19 cellular contexts compared by ENCODE assay signal in the genomic region with DNA sequence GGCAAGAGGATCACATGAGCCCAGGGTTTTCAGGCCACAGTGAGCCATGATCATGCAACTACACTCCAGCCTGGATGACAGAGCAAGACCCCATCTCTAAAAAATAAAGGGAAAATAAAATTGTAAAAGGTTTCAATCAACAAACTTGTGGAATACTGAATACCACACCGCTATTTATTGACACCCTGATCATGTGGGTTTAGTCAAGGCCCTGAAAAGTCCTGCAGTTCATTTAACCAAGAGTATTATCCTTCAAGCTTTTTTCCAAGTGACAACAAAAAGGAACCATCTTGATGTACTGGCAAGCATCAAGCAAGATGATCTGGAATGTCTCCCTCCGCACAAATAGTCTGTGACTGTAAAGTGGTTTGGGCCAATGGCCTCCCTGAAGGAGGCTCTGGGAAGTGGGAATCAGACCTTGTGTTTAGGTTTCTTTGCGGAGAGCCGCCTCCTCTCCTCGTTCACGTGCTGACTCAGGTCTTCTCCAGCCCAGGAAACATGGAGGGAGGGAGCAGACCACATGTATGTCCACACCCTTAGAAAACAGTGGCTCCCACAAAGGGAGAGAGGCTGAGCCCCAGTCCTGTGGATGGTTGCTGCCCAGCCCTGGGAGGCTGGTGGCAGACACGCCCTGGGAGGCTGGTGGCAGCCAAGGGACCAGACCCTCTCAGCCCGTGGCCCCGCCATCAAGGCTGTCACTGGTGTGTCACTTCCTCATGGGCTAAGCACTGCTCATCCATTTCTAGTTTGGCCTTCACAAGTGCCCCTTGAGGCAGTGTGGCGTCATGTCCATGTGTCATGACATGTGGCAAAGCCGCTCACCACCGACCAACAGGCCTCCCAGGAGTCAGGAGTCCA. TPM values are rescaled to one million over a fixed set of nuclear protein-coding genes. Genes with fewer than 3 reads are reported as not detected.
"Had no signal": no experiment of that assay in that cellular context is flagged by ENCODE, and none has a peak within 500 bp of the region (broad histone marks: within the 10 kb centered on the region; RNA-seq: fewer than 3 reads in every experiment).

No MANE protein-coding gene starts in this region.

- H3K36me3 Mint-ChIP-seq: activated CD8-positive, alpha-beta memory T cell treated with anti-CD3 and anti-CD28 coated beads, Interleukin-2, amount 10 ng/mL, durations not matched to agents 7 days and 5 days; activated naive CD4-positive, alpha-beta T cell treated with anti-CD3 and anti-CD28 coated beads, Interleukin-2, amount 50 U/mL, for 24 hours; type B pancreatic cell had no signal

- H3K4me3 ChIP-seq: lung had no signal

- H3K4me3 Mint-ChIP-seq: activated B cell treated with CpG ODN at 0.5 μM for 24 hours; activated CD4-positive, alpha-beta T cell treated with anti-CD3 and anti-CD28 coated beads, Interleukin-2, amount 10 ng/mL, durations not matched to agents 7 days and 5 days; activated CD8-positive, alpha-beta memory T cell treated with anti-CD3 and anti-CD28 coated beads, Interleukin-2, amount 10 ng/mL, durations not matched to agents 7 days and 5 days; activated naive CD4-positive, alpha-beta T cell treated with anti-CD3 and anti-CD28 coated beads, Interleukin-2, amount 50 U/mL, for 24 hours; activated T-cell treated with anti-CD3 and anti-CD28 coated beads, Interleukin-2, amount 50 U/mL, for 24 hours; dendritic cell treated with granulocyte-macrophage colony-stimulating factor and Interleukin-4, amounts not matched to agents 40 ng/mL and 50 ng/mL, for 4 days; naive thymus-derived CD8-positive, alpha-beta T cell; T-helper 1 cell treated with Interleukin-12 subunit alpha and Interleukin-12 subunit beta and Interleukin-4 antibody, amounts not matched to agents 30 μg/mL and 1 μg/mL, for 36 hours; type B pancreatic cell had no signal

- DNase-seq: activated B cell treated with CpG ODN at 0.5 μM for 24 hours; activated CD4-positive, alpha-beta T cell treated with anti-CD3 and anti-CD28 coated beads, Interleukin-2, amount 10 ng/mL, durations not matched to agents 7 days and 5 days; activated CD8-positive, alpha-beta memory T cell treated with anti-CD3 and anti-CD28 coated beads, Interleukin-2, amount 10 ng/mL, durations not matched to agents 7 days and 5 days; activated effector memory CD4-positive, alpha-beta T cell treated with Interleukin-2 at 50 U/mL for 16 hours; activated T-cell treated with anti-CD3 and anti-CD28 coated beads, Interleukin-2, amount 50 U/mL, for 24 hours; cerebellar nuclear complex; erythroblast; naive thymus-derived CD8-positive, alpha-beta T cell; nucleus accumbens; right cardiac atrium; stimulated activated CD4-positive, alpha-beta T cell treated with anti-CD3 and anti-CD28 coated beads, Interleukin-2, amount 100 ng/mL, for 24 hours; stimulated activated naive CD4-positive, alpha-beta T cell had no signal

- H3K27me3 Mint-ChIP-seq: progenitor cell of endocrine pancreas had no signal

- H3K27ac Mint-ChIP-seq: activated B cell treated with CpG ODN at 0.5 μM for 24 hours; activated CD4-positive, alpha-beta T cell treated with anti-CD3 and anti-CD28 coated beads, Interleukin-2, amount 10 ng/mL, durations not matched to agents 7 days and 5 days; activated CD8-positive, alpha-beta memory T cell treated with anti-CD3 and anti-CD28 coated beads, Interleukin-2, amount 10 ng/mL, durations not matched to agents 7 days and 5 days; activated naive CD4-positive, alpha-beta T cell treated with anti-CD3 and anti-CD28 coated beads, Interleukin-2, amount 50 U/mL, for 24 hours; activated T-cell treated with anti-CD3 and anti-CD28 coated beads, Interleukin-2, amount 50 U/mL, for 24 hours; dendritic cell treated with granulocyte-macrophage colony-stimulating factor and Interleukin-4, amounts not matched to agents 40 ng/mL and 50 ng/mL, for 4 days; naive thymus-derived CD8-positive, alpha-beta T cell; T-helper 1 cell treated with Interleukin-12 subunit alpha and Interleukin-12 subunit beta and Interleukin-4 antibody, amounts not matched to agents 30 μg/mL and 1 μg/mL, for 36 hours; type B pancreatic cell had no signal

- ATAC-seq: activated CD8-positive, alpha-beta memory T cell treated with anti-CD3 and anti-CD28 coated beads, Interleukin-2, amount 10 ng/mL, durations not matched to agents 7 days and 5 days; naive thymus-derived CD8-positive, alpha-beta T cell had no signal

- H3K4me1 Mint-ChIP-seq: activated B cell treated with CpG ODN at 0.5 μM for 24 hours; activated CD4-positive, alpha-beta T cell treated with anti-CD3 and anti-CD28 coated beads, Interleukin-2, amount 10 ng/mL, durations not matched to agents 7 days and 5 days; activated naive CD4-positive, alpha-beta T cell treated with anti-CD3 and anti-CD28 coated beads, Interleukin-2, amount 50 U/mL, for 24 hours had no signal

RNA-seq across cellular contexts. Expression of a gene that starts 56.7 kb away (rescaled TPM):
- total RNA-seq: activated CD8-positive, alpha-beta memory T cell treated with anti-CD3 and anti-CD28 coated beads, Interleukin-2, amount 10 ng/mL, durations not matched to agents 7 days and 5 days; fibroblast of villous mesenchyme had no signal
